ENCODE assay signal across 11 cellular contexts in the genomic region with DNA sequence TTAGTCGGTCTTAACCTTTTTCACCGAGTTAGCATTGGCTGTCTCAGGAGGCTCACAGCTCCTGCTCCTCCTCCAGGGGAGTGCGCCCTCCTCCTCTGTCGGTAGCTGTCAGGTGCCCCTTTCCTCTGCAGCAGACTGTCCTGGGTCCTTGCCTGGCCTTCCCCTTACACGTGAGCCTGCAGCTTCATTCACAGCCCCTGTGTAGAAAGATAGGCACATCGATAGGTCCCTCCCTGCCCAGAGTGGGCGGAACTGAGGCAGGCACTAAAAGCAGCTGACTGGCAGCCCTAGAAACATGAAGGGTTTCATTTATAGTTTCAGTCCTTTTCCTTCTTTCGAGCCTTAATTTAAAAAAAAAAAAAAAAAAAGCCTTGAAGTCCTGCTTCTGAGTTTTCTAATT. TPM values are rescaled to one million over a fixed set of nuclear protein-coding genes. Genes with fewer than 3 reads are reported as not detected.
DNase-seq lines count a peak whose midpoint lies in the region; ATAC-seq and TF ChIP-seq lines count a peak whose summit lies in the region.
"Had no signal": no experiment of that assay in that cellular context is flagged by ENCODE, and none has a peak within 500 bp of the region (broad histone marks: within the 10 kb centered on the region; RNA-seq: fewer than 3 reads in every experiment).

No MANE protein-coding gene starts in this region.

- H3K27ac ChIP-seq in 22Rv1 = peak overlapping the region; percentile 30; the same call in 1 of the 2 replicates
- H3K27ac ChIP-seq in stomach = no peak overlapping the region

- no peak overlapping the region for H3K4me3 Mint-ChIP-seq in activated naive CD8-positive, alpha-beta T cell treated with anti-CD3 and anti-CD28 coated beads for 36 hours
- H3K4me3 Mint-ChIP-seq: nephron had no signal

- DNase-seq in activated naive CD8-positive, alpha-beta T cell treated with anti-CD3 and anti-CD28 coated beads for 36 hours = peak; percentile 20
- DNase-seq in stomach (no peak), ACHN (no peak), SIG-M5 treated with dmso at 0.1 percent for 504 hours (lab: John Stamatoyannopoulos, UW; ENCODE audit: unreplicated experiment) (no peak)
- DNase-seq: Caco-2; central memory CD4-positive, alpha-beta T cell had no signal

- H3K4me1 Mint-ChIP-seq in activated naive CD8-positive, alpha-beta T cell treated with anti-CD3 and anti-CD28 coated beads for 36 hours = peaks cover 84% of the 10 kb centered on the region

- intact Hi-C loops in stomach (cut with DNase I; ENCODE audit: low total_unique reads) = no loop called here

- peaks cover 33% of the 10 kb centered on the region for H3K36me3 Mint-ChIP-seq in activated naive CD8-positive, alpha-beta T cell treated with anti-CD3 and anti-CD28 coated beads for 36 hours

- no peak overlapping the region for H3K27ac Mint-ChIP-seq in activated naive CD8-positive, alpha-beta T cell treated with anti-CD3 and anti-CD28 coated beads for 36 hours

- peak; percentile 38 for ATAC-seq in GM19023 (IDR thresholded peaks at IDR 0.05; ENCODE audit: unreplicated experiment)
- peak; percentile 43 for ATAC-seq in HG03159 (IDR thresholded peaks at IDR 0.05; ENCODE audit: unreplicated experiment)
- no peak for ATAC-seq in GM18505 (IDR thresholded peaks at IDR 0.05; ENCODE audit: unreplicated experiment)

- no peak for TF ChIP-seq POLR2A in stomach (IDR thresholded peaks at IDR 0.05)
- TF ChIP-seq POLR2A in GM18505 (IDR thresholded peaks at IDR 0.05; ENCODE audit: borderline replicate concordance, extremely low read depth, insufficient read depth, insufficient read length) = no peak

- peaks cover 4 to 8% (median 5%) of the 10 kb centered on the region in 4 donors for H3K36me3 ChIP-seq in stomach

- H3K4me1 ChIP-seq in stomach = peaks cover 56 to 97% (median 77%) of the 10 kb centered on the region in 4 donors

- H3K27me3 ChIP-seq in stomach = no peaks in the 10 kb centered on the region

- TF ChIP-seq CTCF in 22Rv1 (IDR thresholded peaks at IDR 0.05) (no peak), stomach (IDR thresholded peaks at IDR 0.05) (no peak)

- no peak overlapping the region for H3K4me3 ChIP-seq in stomach

- H3K27me3 Mint-ChIP-seq in activated naive CD8-positive, alpha-beta T cell treated with anti-CD3 and anti-CD28 coated beads for 36 hours = no peaks in the 10 kb centered on the region

- H3K9me3 Mint-ChIP-seq in activated naive CD8-positive, alpha-beta T cell treated with anti-CD3 and anti-CD28 coated beads for 36 hours = no peaks in the 10 kb centered on the region
- H3K9me3 Mint-ChIP-seq: nephron had no signal

- H3K9me3 ChIP-seq in stomach = no peaks in the 10 kb centered on the region
- H3K9me3 ChIP-seq: Caco-2 had no signal

- WGBS in stomach, 5 donors = 41 to 53% (median 50%) methylated on average over 8 of the region's 8 CpGs

- no peak for TF ChIP-seq EP300 in stomach (IDR thresholded peaks at IDR 0.05)

- in situ Hi-C loops in ACHN (cut with HindIII; ENCODE audit: low pct_ligation_motif_present, low pct_unique_long_range_greater_than_20kb, low sequenced_read_pairs) = loop anchor here (25.0 kb wide), 1 partner anchor 93 kb away; a partner anchor contains a TSS

RNA-seq across cellular contexts. Expression of a gene that starts 17.2 kb away (rescaled TPM):
- total RNA-seq in activated naive CD8-positive, alpha-beta T cell treated with anti-CD3 and anti-CD28 coated beads for 36 hours = 10 to 100 TPM; 28.2 to 30.7 TPM
- 10 to 100 TPM; 12.8 to 37.4 (median 27.2) TPM for total RNA-seq in stomach
- 1 to 10 TPM; 3.5 to 8.4 (median 4.2) TPM for polyA plus RNA-seq in stomach
